In genomic region chr11:64713031-64713780, GRCh38 we compare ENCODE assay signal across 10 cellular contexts. TPM values are rescaled to one million over a fixed set of nuclear protein-coding genes. Genes with fewer than 3 reads are reported as not detected.
DNase-seq lines count a peak whose midpoint lies in the region; ATAC-seq and TF ChIP-seq lines count a peak whose summit lies in the region.
"Had no signal": no experiment of that assay in that cellular context is flagged by ENCODE, and none has a peak within 500 bp of the region (broad histone marks: within the 10 kb centered on the region; RNA-seq: fewer than 3 reads in every experiment).

No MANE protein-coding gene starts in this region.

- CTCF ChIA-PET in RWPE1 (lab: Yijun Ruan, JAX) = interaction anchor here (0.6 to 1.3 kb wide), 2 partner anchors 10 to 24 kb away, joined by 3 to 4 read pairs; no protein-coding TSS in a partner anchor

- H3K9ac ChIP-seq in rectal smooth muscle tissue (ENCODE audit: low read length) = no peak overlapping the region

- H3K36me3 ChIP-seq in rectal smooth muscle tissue (ENCODE audit: control insufficient read depth, insufficient read depth, low read length) = no peaks in the 10 kb centered on the region

- no peaks in the 10 kb centered on the region for H3K4me1 ChIP-seq in rectal smooth muscle tissue (ENCODE audit: control insufficient read depth, insufficient read depth, low read length)

- POLR2A ChIA-PET in RWPE1 (lab: Yijun Ruan, JAX; ENCODE audit: low non-redundant PET) = no interaction called here

- DNase-seq in NCI-H2107 (lab: John Stamatoyannopoulos, UW) (peak; percentile 31), NCI-H2107 treated with DMSO at 0.1 percent for 48 hours (lab: John Stamatoyannopoulos, UW; ENCODE audit: unreplicated experiment) (no peak), RWPE1 (ENCODE audit: low spot score) (peak; percentile 36), fibroblast of the aortic adventitia (ENCODE audit: low read depth) (peak; percentile 15), cerebellar nuclear complex (lab: John Stamatoyannopoulos, UW) (no peak)
- DNase-seq in effector CD4-positive, alpha-beta T cell = no peak
- DNase-seq: T-helper 9 cell had no signal

- H3K27ac ChIP-seq in RWPE1 (no peak overlapping the region), rectal smooth muscle tissue (ENCODE audit: low read depth, low read length) (no peak overlapping the region)

- ATAC-seq in GM21528 (IDR thresholded peaks at IDR 0.05; ENCODE audit: low FRiP score, unreplicated experiment) = no peak

- TF ChIP-seq CTCF in RWPE1 (conservative IDR thresholded peaks at IDR 0.05; ENCODE audit: low read depth) (no peak), fibroblast of the aortic adventitia (IDR thresholded peaks at IDR 0.05; ENCODE audit: insufficient read depth, low read length) (no peak)

- H3K4me3 ChIP-seq in fibroblast of the aortic adventitia (ENCODE audit: low read depth, low read length) (no peak overlapping the region), rectal smooth muscle tissue (ENCODE audit: low read length) (peak overlapping the region; percentile 12)

- peaks cover 54% of the 10 kb centered on the region for H3K27me3 ChIP-seq in rectal smooth muscle tissue (ENCODE audit: control insufficient read depth, insufficient read depth, low read length)

RNA-seq across cellular contexts. Expression of gene NRXN2, which starts 9.8 kb away (rescaled TPM):
- total RNA-seq in fibroblast of the aortic adventitia (ENCODE audit: low replicate concordance) = 3.3 and 3.4 TPM in 2 replicates
- total RNA-seq: pulmonary artery endothelial cell had no signal

RNA-seq across cellular contexts. Expression of gene RASGRP2, which starts 30.7 kb away (rescaled TPM):
- 0.25 TPM in 1 of 2 replicates, not detected in the other for total RNA-seq in fibroblast of the aortic adventitia (ENCODE audit: low replicate concordance)

RNA-seq across cellular contexts. Expression of gene PYGM, which starts 46.6 kb away (rescaled TPM):
- total RNA-seq in fibroblast of the aortic adventitia (ENCODE audit: low replicate concordance) = 0.63 and 1.7 TPM in 2 replicates

Comparison
In these comparisons a context has a peak if more than half of its experiments do, and no peak if none do; other contexts are left out.
1. DNase-seq: peak in NCI-H2107 (single experiment), RWPE1 (single experiment) and fibroblast of the aortic adventitia (single experiment); none in NCI-H2107 treated with DMSO at 0.1 percent for 48 hours (single experiment), cerebellar nuclear complex (0 of 2) and effector CD4-positive, alpha-beta T cell (single experiment).